ENCODE assay signal across 39 cellular contexts in genomic region chr4:186188107-186188506, GRCh38. TPM values are rescaled to one million over a fixed set of nuclear protein-coding genes. Genes with fewer than 3 reads are reported as not detected.
"Had no signal": no experiment of that assay in that cellular context is flagged by ENCODE, and none has a peak within 500 bp of the region (broad histone marks: within the 10 kb centered on the region; RNA-seq: fewer than 3 reads in every experiment).

No MANE protein-coding gene starts in this region.

- DNase-seq: activated effector memory CD4-positive, alpha-beta T cell treated with anti-CD3 and anti-CD28 coated beads, Interleukin-2, amount 50 U/mL, for 16 hours; activated effector memory CD4-positive, alpha-beta T cell treated with Interleukin-2 at 50 U/mL for 16 hours; activated gamma-delta T cell; activated gamma-delta T cell treated with Interleukin-2 at 50 U/mL for 16 hours; activated naive CD4-positive, alpha-beta T cell; activated naive CD4-positive, alpha-beta T cell treated with anti-CD3 and anti-CD28 coated beads for 36 hours; activated naive CD4-positive, alpha-beta T cell treated with anti-CD3 and anti-CD28 coated beads, Interleukin-2, amount 10 ng/mL, durations not matched to agents 7 days and 5 days; activated naive CD4-positive, alpha-beta T cell treated with anti-CD3 and anti-CD28 coated beads, Interleukin-2, amount 50 U/mL, for 16 hours; activated naive CD4-positive, alpha-beta T cell treated with Interleukin-2 at 50 U/mL for 16 hours; activated naive CD8-positive, alpha-beta T cell treated with anti-CD3 and anti-CD28 coated beads for 36 hours; activated naive CD8-positive, alpha-beta T cell treated with anti-CD3 and anti-CD28 coated beads, Interleukin-2, amount 10 ng/mL, durations not matched to agents 7 days and 5 days; activated naive CD8-positive, alpha-beta T cell treated with anti-CD3 and anti-CD28 coated beads, Interleukin-2, amount 50 U/mL, for 24 hours; activated T-cell treated with anti-CD3 and anti-CD28 coated beads, Interleukin-2, amount 50 U/mL, for 24 hours; activated T-cell treated with anti-CD3 and anti-CD28 coated beads, Interleukin-2, amount 50 U/mL, for 4 hours; activated T-cell treated with anti-CD3 and anti-CD28 coated beads, Interleukin-2, amount 50 U/mL, for 48 hours; activated T-cell treated with anti-CD3 and anti-CD28 coated beads, Interleukin-2, amount 50 U/mL, for 72 hours; adrenal gland; amniotic stem cell; amygdala; anterior cingulate cortex; aorta; body of pancreas; brain microvascular endothelial cell; caudate nucleus; central memory CD4-positive, alpha-beta T cell; cerebellar nuclear complex had no signal

- H3K4me3 Mint-ChIP-seq: activated naive CD4-positive, alpha-beta T cell treated with anti-CD3 and anti-CD28 coated beads for 36 hours; activated naive CD4-positive, alpha-beta T cell treated with anti-CD3 and anti-CD28 coated beads, Interleukin-2, amount 10 ng/mL, durations not matched to agents 7 days and 5 days; activated naive CD8-positive, alpha-beta T cell; activated naive CD8-positive, alpha-beta T cell treated with anti-CD3 and anti-CD28 coated beads for 36 hours; activated naive CD8-positive, alpha-beta T cell treated with anti-CD3 and anti-CD28 coated beads, Interleukin-2, amount 10 ng/mL, durations not matched to agents 7 days and 5 days; activated naive CD8-positive, alpha-beta T cell treated with anti-CD3 and anti-CD28 coated beads, Interleukin-2, amount 50 U/mL, for 24 hours; activated T-cell treated with anti-CD3 and anti-CD28 coated beads, Interleukin-2, amount 50 U/mL, for 24 hours; activated T-cell treated with anti-CD3 and anti-CD28 coated beads, Interleukin-2, amount 50 U/mL, for 4 hours; activated T-cell treated with anti-CD3 and anti-CD28 coated beads, Interleukin-2, amount 50 U/mL, for 72 hours; activated T-helper 1 cell treated with anti-CD3 and anti-CD28 coated beads, Interleukin-12 subunit alpha, Interleukin-12 subunit beta, Interleukin-2, Interleukin-4 antibody, amounts not matched to agents 30 ng/mL and 10 ng/mL and 1 ng/mL, durations not matched to agents 14 hours and 24 hours and 36 hours; activated T-helper 17 cell treated with anti-CD3 and anti-CD28 coated beads, Interleukin-2, amount 50 U/mL, for 72 hours; central memory CD8-positive, alpha-beta T cell had no signal

- H3K9me3 Mint-ChIP-seq: activated naive CD4-positive, alpha-beta T cell treated with anti-CD3 and anti-CD28 coated beads for 36 hours; activated naive CD4-positive, alpha-beta T cell treated with anti-CD3 and anti-CD28 coated beads, Interleukin-2, amount 50 U/mL, for 24 hours; activated naive CD8-positive, alpha-beta T cell treated with anti-CD3 and anti-CD28 coated beads, Interleukin-2, amount 10 ng/mL, durations not matched to agents 7 days and 5 days; activated naive CD8-positive, alpha-beta T cell treated with anti-CD3 and anti-CD28 coated beads, Interleukin-2, amount 50 U/mL, for 24 hours; activated T-cell treated with anti-CD3 and anti-CD28 coated beads, Interleukin-2, amount 50 U/mL, for 24 hours; activated T-cell treated with anti-CD3 and anti-CD28 coated beads, Interleukin-2, amount 50 U/mL, for 4 hours; activated T-helper 2 cell treated with anti-CD3 and anti-CD28 coated beads, Interferon-gamma antibody, Interleukin-2, Interleukin-4, amounts not matched to agents 10 μg/mL and 5 μg/mL and 100 μg/mL, durations not matched to agents 14 hours and 24 hours and 36 hours; central memory CD8-positive, alpha-beta T cell had no signal

- H3K4me1 Mint-ChIP-seq: activated T-helper 17 cell treated with anti-CD3 and anti-CD28 coated beads, Interleukin-2, amount 50 U/mL, for 72 hours had no signal

- H3K4me3 ChIP-seq: adrenal gland, ascending aorta, body of pancreas, breast epithelium, cardiac muscle cell had no signal

- H3K27me3 ChIP-seq: adrenal gland, ascending aorta, body of pancreas, brain microvascular endothelial cell, breast epithelium, cardiac muscle cell had no signal

- H3K27ac Mint-ChIP-seq: activated naive CD4-positive, alpha-beta T cell treated with anti-CD3 and anti-CD28 coated beads for 36 hours; activated naive CD4-positive, alpha-beta T cell treated with anti-CD3 and anti-CD28 coated beads, Interleukin-2, amount 10 ng/mL, durations not matched to agents 7 days and 5 days; activated naive CD4-positive, alpha-beta T cell treated with anti-CD3 and anti-CD28 coated beads, Interleukin-2, amount 50 U/mL, for 72 hours; activated naive CD8-positive, alpha-beta T cell; activated naive CD8-positive, alpha-beta T cell treated with anti-CD3 and anti-CD28 coated beads for 36 hours; activated naive CD8-positive, alpha-beta T cell treated with anti-CD3 and anti-CD28 coated beads, Interleukin-2, amount 10 ng/mL, durations not matched to agents 7 days and 5 days; activated naive CD8-positive, alpha-beta T cell treated with anti-CD3 and anti-CD28 coated beads, Interleukin-2, amount 50 U/mL, for 24 hours; activated T-cell treated with anti-CD3 and anti-CD28 coated beads, Interleukin-2, amount 50 U/mL, for 24 hours; activated T-cell treated with anti-CD3 and anti-CD28 coated beads, Interleukin-2, amount 50 U/mL, for 72 hours; activated T-helper 1 cell treated with anti-CD3 and anti-CD28 coated beads, Interleukin-12 subunit alpha, Interleukin-12 subunit beta, Interleukin-2, Interleukin-4 antibody, amounts not matched to agents 30 ng/mL and 10 ng/mL and 1 ng/mL, durations not matched to agents 14 hours and 24 hours and 36 hours; activated T-helper 17 cell treated with anti-CD3 and anti-CD28 coated beads, Interleukin-2, amount 50 U/mL, for 72 hours; activated T-helper 2 cell treated with anti-CD3 and anti-CD28 coated beads, Interferon-gamma antibody, Interleukin-2, Interleukin-4, amounts not matched to agents 10 μg/mL and 5 μg/mL and 100 μg/mL, durations not matched to agents 14 hours and 24 hours and 36 hours had no signal

- H3K36me3 Mint-ChIP-seq: activated naive CD4-positive, alpha-beta T cell treated with anti-CD3 and anti-CD28 coated beads, Interleukin-2, amount 10 ng/mL, durations not matched to agents 7 days and 5 days; activated naive CD4-positive, alpha-beta T cell treated with anti-CD3 and anti-CD28 coated beads, Interleukin-2, amount 50 U/mL, for 24 hours; activated naive CD8-positive, alpha-beta T cell treated with anti-CD3 and anti-CD28 coated beads, Interleukin-2, amount 10 ng/mL, durations not matched to agents 7 days and 5 days; brain had no signal

- H3K27ac ChIP-seq: adrenal gland, brain microvascular endothelial cell, breast epithelium, cardiac muscle cell had no signal

- H3K36me3 ChIP-seq: adrenal gland, ascending aorta, brain microvascular endothelial cell, breast epithelium, cardiac muscle cell had no signal

- H3K9me3 ChIP-seq: adrenal gland, ascending aorta, body of pancreas, breast epithelium had no signal

- ATAC-seq: activated naive CD4-positive, alpha-beta T cell treated with anti-CD3 and anti-CD28 coated beads, Interleukin-2, amount 50 U/mL, for 72 hours; activated naive CD8-positive, alpha-beta T cell treated with anti-CD3 and anti-CD28 coated beads, Interleukin-2, amount 50 U/mL, for 24 hours; activated T-cell treated with anti-CD3 and anti-CD28 coated beads, Interleukin-2, amount 50 U/mL, for 4 hours; activated T-cell treated with anti-CD3 and anti-CD28 coated beads, Interleukin-2, amount 50 U/mL, for 72 hours; activated T-helper 17 cell treated with anti-CD3 and anti-CD28 coated beads, Interleukin-2, amount 50 U/mL, for 72 hours; body of pancreas had no signal

RNA-seq across cellular contexts. Expression of gene KLKB1, which starts 39.2 kb away (rescaled TPM):
- total RNA-seq: activated naive CD4-positive, alpha-beta T cell treated with anti-CD3 and anti-CD28 coated beads for 36 hours; activated naive CD8-positive, alpha-beta T cell treated with anti-CD3 and anti-CD28 coated beads for 36 hours; activated T-helper 1 cell treated with anti-CD3 and anti-CD28 coated beads, Interleukin-12 subunit alpha, Interleukin-12 subunit beta, Interleukin-2, Interleukin-4 antibody, amounts not matched to agents 30 ng/mL and 10 ng/mL and 1 ng/mL, durations not matched to agents 14 hours and 24 hours and 36 hours; activated T-helper 2 cell treated with anti-CD3 and anti-CD28 coated beads, Interferon-gamma antibody, Interleukin-2, Interleukin-4, amounts not matched to agents 10 μg/mL and 5 μg/mL and 100 μg/mL, durations not matched to agents 14 hours and 24 hours and 36 hours; ascending aorta; astrocyte; bronchial epithelial cell had no signal
